13 cellular contexts compared by ENCODE assay signal in the genomic region with DNA sequence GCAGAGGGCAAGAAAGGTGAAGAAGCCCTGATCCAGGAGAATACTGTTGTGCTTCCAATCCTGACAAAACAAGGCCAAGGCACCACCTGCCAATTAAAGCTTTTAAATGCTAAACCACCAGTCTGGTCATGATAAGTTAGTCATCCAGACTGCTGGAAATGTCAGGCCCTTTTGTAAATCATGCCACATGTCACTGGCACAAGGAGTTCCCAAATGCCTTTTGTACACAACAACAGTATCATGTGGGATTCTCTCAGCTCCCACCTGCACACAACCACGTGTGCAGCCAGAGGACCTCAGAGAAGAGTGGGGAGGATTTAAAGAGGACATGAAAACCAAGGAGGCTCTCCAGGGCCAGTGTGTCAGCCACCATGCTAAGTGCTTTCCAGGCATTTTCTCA.
DNase-seq lines count a peak whose midpoint lies in the region; ATAC-seq, FAIRE-seq and TF ChIP-seq lines count a peak whose summit lies in the region.
"Had no signal": no experiment of that assay in that cellular context is flagged by ENCODE, and none has a peak within 500 bp of the region (broad histone marks: within the 10 kb centered on the region; RNA-seq: fewer than 3 reads in every experiment).

No MANE protein-coding gene starts in this region.

- no peak overlapping the region for H3K4me3 Mint-ChIP-seq in HFFc6
- H3K4me3 Mint-ChIP-seq: activated CD4-positive, alpha-beta T cell treated with anti-CD3 and anti-CD28 coated beads, Interleukin-2, amount 10 ng/mL, durations not matched to agents 7 days and 5 days; CD4-positive, CD25-positive, alpha-beta regulatory T cell had no signal

- no peaks in the 10 kb centered on the region for H3K9me3 ChIP-seq in adipocyte (ENCODE audit: control insufficient read depth, low read length)
- H3K9me3 ChIP-seq in heart left ventricle = no peaks in the 10 kb centered on the region

- peaks cover 5% of the 10 kb centered on the region; the same call in 1 of the 2 replicates for H3K36me3 Mint-ChIP-seq in HFFc6 (ENCODE audit: low read depth)

- H3K36me3 ChIP-seq in adipocyte (ENCODE audit: control insufficient read depth, insufficient read depth, low read length, severe bottlenecking) (no peaks in the 10 kb centered on the region), heart left ventricle (peaks cover 0 to 31% (median 20%) of the 10 kb centered on the region in 9 donors)

- H3K4me1 ChIP-seq in adipocyte (ENCODE audit: control insufficient read depth, insufficient read depth, low read length) (peaks cover 46% of the 10 kb centered on the region), heart left ventricle (peaks cover 0 to 48% (median 9%) of the 10 kb centered on the region in 12 donors)

- peaks cover 1% of the 10 kb centered on the region; the same call in 1 of the 2 replicates for H3K27me3 Mint-ChIP-seq in HFFc6 (ENCODE audit: insufficient read depth)
- H3K27me3 Mint-ChIP-seq: activated CD4-positive, alpha-beta T cell treated with anti-CD3 and anti-CD28 coated beads, Interleukin-2, amount 10 ng/mL, durations not matched to agents 7 days and 5 days; CD4-positive, CD25-positive, alpha-beta regulatory T cell had no signal

- H3K9ac ChIP-seq in adipocyte (ENCODE audit: low read length) = no peak overlapping the region

- intact Hi-C loops in heart left ventricle (cut with DNase I) = no loop called here

- H3K4me3 ChIP-seq in adipocyte (ENCODE audit: low read length) (no peak overlapping the region), heart left ventricle (no peak overlapping the region)

- H3K4me1 Mint-ChIP-seq in HFFc6 (ENCODE audit: low read depth) = peaks cover 28% of the 10 kb centered on the region
- H3K4me1 Mint-ChIP-seq: activated CD4-positive, alpha-beta T cell treated with anti-CD3 and anti-CD28 coated beads, Interleukin-2, amount 10 ng/mL, durations not matched to agents 7 days and 5 days had no signal

- H3K27ac Mint-ChIP-seq in HFFc6 = 0 out of 2 replicates have a peak overlapping the region, but pooled peaks have one; percentile 24
- H3K27ac Mint-ChIP-seq: activated CD4-positive, alpha-beta T cell treated with anti-CD3 and anti-CD28 coated beads, Interleukin-2, amount 10 ng/mL, durations not matched to agents 7 days and 5 days had no signal

- peak overlapping the region in 7 of 12 donors; percentile 6 to 64 (median 50) for H3K27ac ChIP-seq in heart left ventricle

- WGBS in heart left ventricle, 4 donors = 20 to 40% (median 26%) methylated on average over 1 of the region's 1 CpG

- no peaks in the 10 kb centered on the region for H3K27me3 ChIP-seq in adipocyte (replicated peaks; ENCODE audit: control insufficient read depth, insufficient read depth, low read length)
- no peaks in the 10 kb centered on the region for H3K27me3 ChIP-seq in heart left ventricle

- H3K9me3 Mint-ChIP-seq in HFFc6 = no peaks in the 10 kb centered on the region
- H3K9me3 Mint-ChIP-seq: activated CD4-positive, alpha-beta T cell treated with anti-CD3 and anti-CD28 coated beads, Interleukin-2, amount 10 ng/mL, durations not matched to agents 7 days and 5 days; CD4-positive, CD25-positive, alpha-beta regulatory T cell had no signal

- FAIRE-seq in RCC 7860 (lab: Jason Lieb, UNC) = no peak
- FAIRE-seq: small intestine had no signal

- no peak for TF ChIP-seq POLR2A in heart left ventricle (IDR thresholded peaks at IDR 0.05)

- TF ChIP-seq CTCF in HFFc6 (IDR thresholded peaks at IDR 0.05) (no peak), heart left ventricle (IDR thresholded peaks at IDR 0.05) (no peak)

- peak; percentile 13 for DNase-seq in AG08396 (ENCODE audit: low spot score)
- DNase-seq in HFFc6 = peak; percentile 25
- peak; percentile 18 for DNase-seq in adipocyte (ENCODE audit: low read depth)
- peak in 1 of 5 donors; percentile 24 for DNase-seq in heart left ventricle
- no peak for DNase-seq in MV-4-11 (lab: John Stamatoyannopoulos, UW)
- DNase-seq in activated CD4-positive, CD25-positive, alpha-beta regulatory T cell treated with anti-CD3 and anti-CD28 coated beads, Interleukin-2, amount 50 U/mL, for 72 hours = no peak
- DNase-seq in RCC 7860 (ENCODE audit: low spot score) = no peak
- DNase-seq: activated CD4-positive, alpha-beta T cell treated with anti-CD3 and anti-CD28 coated beads, Interleukin-2, amount 10 ng/mL, durations not matched to agents 7 days and 5 days; activated naive CD4-positive, alpha-beta T cell treated with anti-CD3 and anti-CD28 coated beads, Interleukin-2, amount 50 U/mL, for 16 hours; CD4-positive, CD25-positive, alpha-beta regulatory T cell; effector CD8-positive, alpha-beta T cell; small intestine had no signal

- ATAC-seq in heart left ventricle = peak; percentile 52 to 76 (median 62)
- no peak for ATAC-seq in HG03159 (IDR thresholded peaks at IDR 0.05; ENCODE audit: unreplicated experiment)

Comparison
In these comparisons a context has a peak if more than half of its experiments do, and no peak if none do; other contexts are left out.
1. DNase-seq: peak in AG08396 (single experiment), HFFc6 (single experiment) and adipocyte (single experiment); none in MV-4-11 (single experiment), activated CD4-positive, CD25-positive, alpha-beta regulatory T cell treated with anti-CD3 and anti-CD28 coated beads, Interleukin-2, amount 50 U/mL, for 72 hours (single experiment) and RCC 7860 (single experiment).